22 cellular contexts compared by ENCODE assay signal in genomic region chr12:77830952-77831351, GRCh38. TPM values are rescaled to one million over a fixed set of nuclear protein-coding genes. Genes with fewer than 3 reads are reported as not detected.
DNase-seq lines count a peak whose midpoint lies in the region; ATAC-seq and TF ChIP-seq lines count a peak whose summit lies in the region.
"Had no signal": no experiment of that assay in that cellular context is flagged by ENCODE, and none has a peak within 500 bp of the region (broad histone marks: within the 10 kb centered on the region; RNA-seq: fewer than 3 reads in every experiment).

No MANE protein-coding gene starts in this region.

- intact Hi-C loops in right cardiac atrium (cut with DNase I): no loop called here
- intact Hi-C loops in sciatic nerve (cut with DNase I): no loop called here

- no peak overlapping the region for H3K4me3 Mint-ChIP-seq in T-helper 17 cell
- H3K4me3 Mint-ChIP-seq: activated CD4-positive, alpha-beta T cell treated with anti-CD3 and anti-CD28 coated beads, Interleukin-2, amount 10 ng/mL, durations not matched to agents 7 days and 5 days; CD4-positive, alpha-beta T cell; stimulated activated effector memory CD8-positive, alpha-beta T cell treated with anti-CD3 and anti-CD28 coated beads, Interleukin-12 subunit alpha, Interleukin-12 subunit beta, amount 100 ng/mL, for 72 hours had no signal

- no peaks in the 10 kb centered on the region for H3K4me1 Mint-ChIP-seq in T-helper 17 cell
- H3K4me1 Mint-ChIP-seq: activated CD4-positive, alpha-beta T cell treated with anti-CD3 and anti-CD28 coated beads, Interleukin-2, amount 10 ng/mL, durations not matched to agents 7 days and 5 days; stimulated activated effector memory CD8-positive, alpha-beta T cell treated with anti-CD3 and anti-CD28 coated beads, Interleukin-12 subunit alpha, Interleukin-12 subunit beta, amount 100 ng/mL, for 72 hours had no signal

- H3K36me3 Mint-ChIP-seq in T-helper 17 cell (ENCODE audit: low read depth): no peaks in the 10 kb centered on the region
- H3K36me3 Mint-ChIP-seq: stimulated activated effector memory CD8-positive, alpha-beta T cell treated with anti-CD3 and anti-CD28 coated beads, Interleukin-12 subunit alpha, Interleukin-12 subunit beta, amount 100 ng/mL, for 72 hours had no signal

- peak overlapping the region in 10 of 11 experiments; percentile 0 to 80 (median 54); a peak in 14 of 22 replicates for H3K4me2 ChIP-seq in BLaER1 treated with 17β-estradiol and CSF1 and Interleukin-3, amounts not matched to agents 10 nM and 100 nM

- no peak overlapping the region for H3K4me3 ChIP-seq in BLaER1 treated with 17β-estradiol and CSF1 and Interleukin-3, amounts not matched to agents 10 nM and 100 nM
- no peak overlapping the region for H3K4me3 ChIP-seq in astrocyte of the spinal cord (ENCODE audit: low read depth, low read length)
- peak overlapping the region; percentile 10 for H3K4me3 ChIP-seq in right cardiac atrium (ENCODE audit: low read length)
- H3K4me3 ChIP-seq: body of pancreas had no signal

- H3K36me3 ChIP-seq in BLaER1 treated with 17β-estradiol and CSF1 and Interleukin-3, amounts not matched to agents 10 nM and 100 nM: no peaks in the 10 kb centered on the region

- peak; percentile 22 for DNase-seq in astrocyte of the spinal cord (ENCODE audit: low read depth, low spot score)
- DNase-seq in right cardiac atrium: no peak
- no peak for DNase-seq in sciatic nerve (ENCODE audit: low spot score)
- DNase-seq in T-helper 17 cell: no peak
- no peak for DNase-seq in globus pallidus (ENCODE audit: low spot score)
- no peak for DNase-seq in inferior parietal cortex (ENCODE audit: extremely low spot score)
- DNase-seq: ACHN; activated CD4-positive, alpha-beta T cell treated with anti-CD3 and anti-CD28 coated beads, Interleukin-2, amount 10 ng/mL, durations not matched to agents 7 days and 5 days; activated CD8-positive, alpha-beta memory T cell treated with anti-CD3 and anti-CD28 coated beads, Interleukin-2, amount 50 U/mL, for 48 hours; activated naive CD4-positive, alpha-beta T cell treated with Interleukin-2 at 50 U/mL for 16 hours; body of pancreas; CD4-positive, alpha-beta T cell; KG1; left cardiac atrium; NCI-H1105 treated with DMSO at 0.1 percent for 48 hours; NCI-H2171; NCI-H82; trophoblast cell had no signal

- no peaks in the 10 kb centered on the region for H3K27me3 Mint-ChIP-seq in T-helper 17 cell
- H3K27me3 Mint-ChIP-seq: activated CD4-positive, alpha-beta T cell treated with anti-CD3 and anti-CD28 coated beads, Interleukin-2, amount 10 ng/mL, durations not matched to agents 7 days and 5 days; CD4-positive, alpha-beta T cell had no signal

- H3K27ac ChIP-seq in BLaER1 treated with 17β-estradiol and CSF1 and Interleukin-3, amounts not matched to agents 10 nM and 100 nM: peak overlapping the region in 5 of 11 experiments; percentile 9 to 55 (median 46); a peak in 8 of 22 replicates
- no peak overlapping the region for H3K27ac ChIP-seq in right cardiac atrium (ENCODE audit: low read length)
- H3K27ac ChIP-seq: parathyroid adenoma had no signal

- no peak for TF ChIP-seq CTCF in astrocyte of the spinal cord (IDR thresholded peaks at IDR 0.05; ENCODE audit: low read depth, low read length)

- H3K27ac Mint-ChIP-seq in T-helper 17 cell: no peak overlapping the region
- H3K27ac Mint-ChIP-seq: activated CD4-positive, alpha-beta T cell treated with anti-CD3 and anti-CD28 coated beads, Interleukin-2, amount 10 ng/mL, durations not matched to agents 7 days and 5 days; CD4-positive, alpha-beta T cell; stimulated activated effector memory CD8-positive, alpha-beta T cell treated with anti-CD3 and anti-CD28 coated beads, Interleukin-12 subunit alpha, Interleukin-12 subunit beta, amount 100 ng/mL, for 72 hours had no signal

- H3K4me1 ChIP-seq in BLaER1 treated with 17β-estradiol and CSF1 and Interleukin-3, amounts not matched to agents 10 nM and 100 nM: peaks cover 8 to 34% (median 24%) of the 10 kb centered on the region in 10 experiments; a peak in 16 of 20 replicates
- H3K4me1 ChIP-seq in right cardiac atrium (ENCODE audit: control insufficient read depth, insufficient read depth, low read length): no peaks in the 10 kb centered on the region
- H3K4me1 ChIP-seq: body of pancreas, parathyroid adenoma had no signal

- in situ Hi-C loops in astrocyte of the spinal cord (cut with HindIII; ENCODE audit: low sequenced_read_pairs): no loop called here

- no peaks in the 10 kb centered on the region for H4K20me1 ChIP-seq in BLaER1 treated with 17β-estradiol and CSF1 and Interleukin-3, amounts not matched to agents 10 nM and 100 nM

- peak overlapping the region in 4 of 11 experiments; percentile 33 to 56 (median 42); a peak in 3 of 22 replicates for H3K9ac ChIP-seq in BLaER1 treated with 17β-estradiol and CSF1 and Interleukin-3, amounts not matched to agents 10 nM and 100 nM
- H3K9ac ChIP-seq: parathyroid adenoma had no signal

- H3K9me3 ChIP-seq in BLaER1 treated with 17β-estradiol and CSF1 and Interleukin-3, amounts not matched to agents 10 nM and 100 nM (replicated peaks in 1 of 11): no peaks in the 10 kb centered on the region
- H3K9me3 ChIP-seq in right cardiac atrium (ENCODE audit: control insufficient read depth, low read length) (no peaks in the 10 kb centered on the region), T-helper 17 cell (ENCODE audit: control insufficient read depth, low read length, poor library complexity, severe bottlenecking) (no peaks in the 10 kb centered on the region)
- H3K9me3 ChIP-seq: body of pancreas had no signal

- ATAC-seq in right cardiac atrium: peak; percentile 22 to 44
- ATAC-seq in sciatic nerve: peak; percentile 30
- no peak for ATAC-seq in T-helper 17 cell
- ATAC-seq in HG02981 (IDR thresholded peaks at IDR 0.05; ENCODE audit: unreplicated experiment): no peak
- ATAC-seq: stimulated activated effector memory CD8-positive, alpha-beta T cell treated with anti-CD3 and anti-CD28 coated beads, Interleukin-12 subunit alpha, Interleukin-12 subunit beta, amount 100 ng/mL, for 72 hours had no signal

- no peaks in the 10 kb centered on the region for H3K27me3 ChIP-seq in BLaER1 treated with 17β-estradiol and CSF1 and Interleukin-3, amounts not matched to agents 10 nM and 100 nM
- no peaks in the 10 kb centered on the region for H3K27me3 ChIP-seq in right cardiac atrium (ENCODE audit: control insufficient read depth, insufficient read depth)
- H3K27me3 ChIP-seq: body of pancreas had no signal

RNA-seq across cellular contexts. Expression of gene NAV3, which starts 0.3 kb away (rescaled TPM):
- 1 to 10 TPM; 2.6 to 6.8 (median 5.1) TPM for total RNA-seq in right cardiac atrium
- polyA plus RNA-seq in right cardiac atrium: 2.0 TPM
- 50.9 TPM for total RNA-seq in sciatic nerve
- total RNA-seq in T-helper 17 cell: under 1 TPM in 1 of 2 donors, not detected in 1; 0.08 TPM
- total RNA-seq: activated CD4-positive, alpha-beta T cell treated with anti-CD3 and anti-CD28 coated beads, Interleukin-2, amount 10 ng/mL, durations not matched to agents 7 days and 5 days; CD4-positive, alpha-beta T cell had no signal

Comparison
In these comparisons a context has a peak if more than half of its experiments do, and no peak if none do; other contexts are left out.
1. ATAC-seq: peak in right cardiac atrium (2 of 2) and sciatic nerve (single experiment); none in T-helper 17 cell (single experiment) and HG02981 (single experiment).